ENCODE assay signal across 26 cellular contexts in genomic region chr22:17916226-17916889, GRCh38.
"Had no signal": no experiment of that assay in that cellular context is flagged by ENCODE, and none has a peak within 500 bp of the region (broad histone marks: within the 10 kb centered on the region; RNA-seq: fewer than 3 reads in every experiment).

No MANE protein-coding gene starts in this region.

- H3K4me1 ChIP-seq: colonic mucosa had no signal

- H3K36me3 ChIP-seq: ascending aorta, brain microvascular endothelial cell, colonic mucosa, esophagus squamous epithelium, gastroesophageal sphincter, left lung, transverse colon, uterus, WERI-Rb-1 had no signal

- H3K27ac Mint-ChIP-seq: activated CD4-positive, alpha-beta T cell treated with anti-CD3 and anti-CD28 coated beads, Interleukin-2, amount 10 ng/mL, durations not matched to agents 7 days and 5 days; activated CD8-positive, alpha-beta T cell treated with anti-CD3 and anti-CD28 coated beads, Interleukin-2, amount 10 ng/mL, durations not matched to agents 7 days and 5 days; activated naive CD4-positive, alpha-beta T cell treated with anti-CD3 and anti-CD28 coated beads, Interleukin-2, amount 50 U/mL, for 24 hours; activated T-helper 1 cell treated with anti-CD3 and anti-CD28 coated beads, Interleukin-12 subunit alpha, Interleukin-12 subunit beta, Interleukin-2, Interleukin-4 antibody, amounts not matched to agents 30 ng/mL and 10 ng/mL and 1 ng/mL, durations not matched to agents 14 hours and 24 hours and 36 hours; natural killer cell; progenitor cell of endocrine pancreas; stimulated activated effector memory CD8-positive, alpha-beta T cell treated with anti-CD3 and anti-CD28 coated beads, Interleukin-12 subunit alpha, Interleukin-12 subunit beta, amount 100 ng/mL, for 72 hours; stimulated activated naive CD8-positive, alpha-beta T cell treated with anti-CD3 and anti-CD28 coated beads, Interleukin-15, amount 100 ng/mL, for 72 hours; T-cell; T-helper 2 cell treated with Interferon-gamma antibody and Interleukin-4, amounts not matched to agents 5 μg/mL and 100 μg/mL, for 36 hours had no signal

- H3K27ac ChIP-seq: ascending aorta, brain microvascular endothelial cell, colonic mucosa, esophagus squamous epithelium, left lung, skin epidermis, transverse colon, uterus, WERI-Rb-1 had no signal

- H3K27me3 Mint-ChIP-seq: activated CD4-positive, alpha-beta T cell treated with anti-CD3 and anti-CD28 coated beads, Interleukin-2, amount 10 ng/mL, durations not matched to agents 7 days and 5 days; activated naive CD4-positive, alpha-beta T cell treated with anti-CD3 and anti-CD28 coated beads, Interleukin-2, amount 50 U/mL, for 24 hours; stimulated activated naive CD8-positive, alpha-beta T cell treated with anti-CD3 and anti-CD28 coated beads, Interleukin-15, amount 100 ng/mL, for 72 hours; T-cell had no signal

- H3K36me3 Mint-ChIP-seq: activated naive CD4-positive, alpha-beta T cell treated with anti-CD3 and anti-CD28 coated beads, Interleukin-2, amount 50 U/mL, for 24 hours; natural killer cell; stimulated activated effector memory CD8-positive, alpha-beta T cell treated with anti-CD3 and anti-CD28 coated beads, Interleukin-12 subunit alpha, Interleukin-12 subunit beta, amount 100 ng/mL, for 72 hours; T-cell had no signal

- H3K9me3 ChIP-seq: ascending aorta, colonic mucosa, esophagus squamous epithelium, gastroesophageal sphincter, left lung, transverse colon, uterus had no signal

- H3K27me3 ChIP-seq: ascending aorta, brain microvascular endothelial cell, colonic mucosa, esophagus squamous epithelium, gastroesophageal sphincter, left lung, transverse colon, uterus had no signal

- H3K9me3 Mint-ChIP-seq: activated CD4-positive, alpha-beta T cell treated with anti-CD3 and anti-CD28 coated beads, Interleukin-2, amount 10 ng/mL, durations not matched to agents 7 days and 5 days; activated naive CD4-positive, alpha-beta T cell treated with anti-CD3 and anti-CD28 coated beads, Interleukin-2, amount 50 U/mL, for 24 hours; activated T-helper 1 cell treated with anti-CD3 and anti-CD28 coated beads, Interleukin-12 subunit alpha, Interleukin-12 subunit beta, Interleukin-2, Interleukin-4 antibody, amounts not matched to agents 30 ng/mL and 10 ng/mL and 1 ng/mL, durations not matched to agents 14 hours and 24 hours and 36 hours; natural killer cell; stimulated activated effector memory CD8-positive, alpha-beta T cell treated with anti-CD3 and anti-CD28 coated beads, Interleukin-12 subunit alpha, Interleukin-12 subunit beta, amount 100 ng/mL, for 72 hours; stimulated activated naive CD8-positive, alpha-beta T cell treated with anti-CD3 and anti-CD28 coated beads, Interleukin-15, amount 100 ng/mL, for 72 hours; T-cell; T-helper 2 cell treated with Interferon-gamma antibody and Interleukin-4, amounts not matched to agents 5 μg/mL and 100 μg/mL, for 36 hours had no signal

- DNase-seq: activated CD4-positive, alpha-beta T cell treated with anti-CD3 and anti-CD28 coated beads, Interleukin-2, amount 10 ng/mL, durations not matched to agents 7 days and 5 days; activated CD4-positive, CD25-positive, alpha-beta regulatory T cell treated with anti-CD3 and anti-CD28 coated beads, Interleukin-2, amount 50 U/mL, for 72 hours; activated CD8-positive, alpha-beta T cell treated with anti-CD3 and anti-CD28 coated beads, Interleukin-2, amount 10 ng/mL, durations not matched to agents 7 days and 5 days; activated gamma-delta T cell treated with Interleukin-2 at 50 U/mL for 16 hours; brain microvascular endothelial cell; colonic mucosa; esophagus squamous epithelium; kidney; left lung; mammary epithelial cell; midbrain; natural killer cell; stimulated activated CD4-positive, alpha-beta T cell treated with anti-CD3 and anti-CD28 coated beads, Interleukin-2, amount 100 ng/mL, for 24 hours; stimulated activated naive CD8-positive, alpha-beta T cell treated with anti-CD3 and anti-CD28 coated beads, Interleukin-15, amount 100 ng/mL, for 72 hours; T-cell; transverse colon; WERI-Rb-1 had no signal

- H3K4me3 ChIP-seq: ascending aorta, colonic mucosa, esophagus squamous epithelium, gastroesophageal sphincter, left lung, skin epidermis, transverse colon, uterus had no signal

- ATAC-seq: activated CD8-positive, alpha-beta T cell treated with anti-CD3 and anti-CD28 coated beads, Interleukin-2, amount 10 ng/mL, durations not matched to agents 7 days and 5 days; gastroesophageal sphincter; left lung; natural killer cell; stimulated activated effector memory CD8-positive, alpha-beta T cell treated with anti-CD3 and anti-CD28 coated beads, Interleukin-12 subunit alpha, Interleukin-12 subunit beta, amount 100 ng/mL, for 72 hours; stimulated activated naive CD8-positive, alpha-beta T cell treated with anti-CD3 and anti-CD28 coated beads, Interleukin-15, amount 100 ng/mL, for 72 hours; T-cell had no signal

- H3K4me3 Mint-ChIP-seq: activated CD4-positive, alpha-beta T cell treated with anti-CD3 and anti-CD28 coated beads, Interleukin-2, amount 10 ng/mL, durations not matched to agents 7 days and 5 days; activated CD8-positive, alpha-beta T cell treated with anti-CD3 and anti-CD28 coated beads, Interleukin-2, amount 10 ng/mL, durations not matched to agents 7 days and 5 days; activated naive CD4-positive, alpha-beta T cell treated with anti-CD3 and anti-CD28 coated beads, Interleukin-2, amount 50 U/mL, for 24 hours; activated T-helper 1 cell treated with anti-CD3 and anti-CD28 coated beads, Interleukin-12 subunit alpha, Interleukin-12 subunit beta, Interleukin-2, Interleukin-4 antibody, amounts not matched to agents 30 ng/mL and 10 ng/mL and 1 ng/mL, durations not matched to agents 14 hours and 24 hours and 36 hours; natural killer cell; stimulated activated effector memory CD8-positive, alpha-beta T cell treated with anti-CD3 and anti-CD28 coated beads, Interleukin-12 subunit alpha, Interleukin-12 subunit beta, amount 100 ng/mL, for 72 hours; stimulated activated naive CD8-positive, alpha-beta T cell treated with anti-CD3 and anti-CD28 coated beads, Interleukin-15, amount 100 ng/mL, for 72 hours; T-cell; T-helper 2 cell treated with Interferon-gamma antibody and Interleukin-4, amounts not matched to agents 5 μg/mL and 100 μg/mL, for 36 hours had no signal
